ENCODE assay signal across 17 cellular contexts in genomic region chr5:115636008-115636407, GRCh38. TPM values are rescaled to one million over a fixed set of nuclear protein-coding genes. Genes with fewer than 3 reads are reported as not detected.
DNase-seq lines count a peak whose midpoint lies in the region; ATAC-seq and TF ChIP-seq lines count a peak whose summit lies in the region.
"Had no signal": no experiment of that assay in that cellular context is flagged by ENCODE, and none has a peak within 500 bp of the region (broad histone marks: within the 10 kb centered on the region; RNA-seq: fewer than 3 reads in every experiment).

No MANE protein-coding gene starts in this region.

- H3K36me3 ChIP-seq in HCT116 (ENCODE audit: control insufficient read depth in 1 of 2, insufficient read depth in 2 of 2, low read length in 2 of 2), result no peaks in the 10 kb centered on the region
- H3K36me3 ChIP-seq in Karpas-422 (ENCODE audit: insufficient read depth, low read length), result no peaks in the 10 kb centered on the region
- H3K36me3 ChIP-seq: BE2C had no signal

- H3K9me3 ChIP-seq in HCT116 (ENCODE audit: control insufficient read depth in 1 of 2, insufficient read depth in 1 of 2, low read depth in 1 of 2, low read length in 2 of 2) (no peaks in the 10 kb centered on the region), Karpas-422 (ENCODE audit: low read length) (no peaks in the 10 kb centered on the region)
- H3K9me3 ChIP-seq: BE2C, Caco-2 had no signal

- CTCF ChIA-PET in HCT116 (lab: Charles Lee), result interaction anchor here (1.1 to 2.2 kb wide), 2 partner anchors 8 to 432 kb away, joined by 3 to 13 read pairs; no protein-coding TSS in a partner anchor

- H4K20me1 ChIP-seq in HCT116 (ENCODE audit: insufficient read depth) (no peaks in the 10 kb centered on the region), Karpas-422 (ENCODE audit: insufficient read depth, low read depth, low read length) (no peaks in the 10 kb centered on the region)

- no peak overlapping the region for H3K4me2 ChIP-seq in HCT116 (ENCODE audit: low read length)
- peak overlapping the region; percentile 33 for H3K4me2 ChIP-seq in Karpas-422 (ENCODE audit: low read depth, low read length, poor library complexity, severe bottlenecking)

- H3K4me3 Mint-ChIP-seq in brain, result no peak overlapping the region
- H3K4me3 Mint-ChIP-seq: CD4-positive, CD25-positive, alpha-beta regulatory T cell; H9; HFFc6 had no signal

- peak overlapping the region in 3 of 5 experiments; percentile 11 to 70 (median 49) for H3K27ac Mint-ChIP-seq in brain
- H3K27ac Mint-ChIP-seq: H9, HFFc6 had no signal

- intact Hi-C loops in HCT116 (cut with micrococcal nuclease), result no loop called here

- H3K27ac ChIP-seq in HCT116 (ENCODE audit: low read depth, low read length), result no peak overlapping the region
- no peak overlapping the region for H3K27ac ChIP-seq in Karpas-422 (ENCODE audit: low read length)
- H3K27ac ChIP-seq: HL-60 had no signal

- TF ChIP-seq POLR2A in HCT116 (IDR thresholded peaks at IDR 0.05; ENCODE audit: borderline replicate concordance, extremely low read depth, insufficient read depth, insufficient read length), result no peak

- TF ChIP-seq RAD21 in HCT116 (IDR thresholded peaks at IDR 0.05; ENCODE audit: low read depth), result no peak

- H3K27me3 Mint-ChIP-seq in brain, result no peaks in the 10 kb centered on the region

- H3K27me3 ChIP-seq in HCT116 (ENCODE audit: insufficient read depth, low read length), result no peaks in the 10 kb centered on the region
- H3K27me3 ChIP-seq in Karpas-422 (ENCODE audit: low read length), result no peaks in the 10 kb centered on the region

- RAD21 ChIA-PET in HCT116 (lab: Charles Lee; ENCODE audit: low non-redundant PET in 1 of 2, low total read pairs in 2 of 2, uncharacterized antibody in 2 of 2, unreplicated experiment in 2 of 2), result no interaction called here

- H3K4me1 Mint-ChIP-seq in brain, result peaks cover 50% of the 10 kb centered on the region

- no peaks in the 10 kb centered on the region for H3K9me3 Mint-ChIP-seq in brain
- H3K9me3 Mint-ChIP-seq: CD4-positive, CD25-positive, alpha-beta regulatory T cell; H9; HFFc6 had no signal

- no peak overlapping the region for H3K9ac ChIP-seq in HCT116 (ENCODE audit: low read length)
- H3K9ac ChIP-seq in Karpas-422 (ENCODE audit: low read length), result no peak overlapping the region

- POLR2A ChIA-PET in HCT116 (lab: Charles Lee), result no interaction called here

- no peaks in the 10 kb centered on the region for H3K36me3 Mint-ChIP-seq in brain
- H3K36me3 Mint-ChIP-seq: CD4-positive, CD25-positive, alpha-beta regulatory T cell had no signal

- no peak for ATAC-seq in HCT116
- no peak for ATAC-seq in GM21360 (IDR thresholded peaks at IDR 0.05; ENCODE audit: unreplicated experiment)
- ATAC-seq: K562 had no signal

- TF ChIP-seq CTCF in HCT116 (IDR thresholded peaks at IDR 0.05 in 2 of 3, conservative IDR thresholded peaks at IDR 0.05 in 1 of 3; ENCODE audit: borderline replicate concordance in 1 of 3, insufficient read depth in 1 of 3, low read depth in 2 of 3, low read length in 2 of 3) (no peak), brain (conservative IDR thresholded peaks at IDR 0.05) (no peak)

- no peaks in the 10 kb centered on the region for H3K9me2 ChIP-seq in HCT116 (ENCODE audit: insufficient read depth)
- H3K9me2 ChIP-seq in Karpas-422 (replicated peaks; ENCODE audit: insufficient read depth, low read length), result no peaks in the 10 kb centered on the region

- H3K4me3 ChIP-seq in HCT116 (replicated peaks in 1 of 2; ENCODE audit: low read depth in 1 of 2, low read length in 2 of 2) (no peak overlapping the region), Karpas-422 (ENCODE audit: low read length) (no peak overlapping the region)
- H3K4me3 ChIP-seq: K562 had no signal

- DNase-seq in HCT116 (ENCODE audit: low read depth, low spot score) (no peak), Karpas-422 (no peak), HCEC 1CT (no peak)
- no peak for DNase-seq in activated CD4-positive, CD25-positive, alpha-beta regulatory T cell treated with anti-CD3 and anti-CD28 coated beads, Interleukin-2, amount 50 U/mL, for 72 hours
- DNase-seq: ACHN; BE2C; C1 segment of cervical spinal cord; Caco-2; CD4-positive, CD25-positive, alpha-beta regulatory T cell; GOT3; H9; HFFc6; IMR-90 had no signal

- H2AFZ ChIP-seq in HCT116 (ENCODE audit: low read depth, low read length, poor library complexity, severe bottlenecking), result peak overlapping the region; percentile 1
- peak overlapping the region; percentile 15; the same call in 1 of the 2 replicates for H2AFZ ChIP-seq in Karpas-422 (ENCODE audit: low read length)

- H3K4me1 ChIP-seq in HCT116 (ENCODE audit: control insufficient read depth in 1 of 2, insufficient read depth in 2 of 2, low read length in 2 of 2) (peaks cover 4 to 34% of the 10 kb centered on the region in 2 experiments; a peak in 3 of 4 replicates), Karpas-422 (ENCODE audit: low read length) (peaks cover 23% of the 10 kb centered on the region)
- H3K4me1 ChIP-seq: BE2C, Caco-2 had no signal

- H3K79me2 ChIP-seq in HCT116 (ENCODE audit: insufficient read depth, low read length), result no peaks in the 10 kb centered on the region
- H3K79me2 ChIP-seq in Karpas-422 (ENCODE audit: low read length), result no peaks in the 10 kb centered on the region

- no TSS peak for BruUV-seq in HCT116 (replicated peaks; lab: Mats Ljungman, UMichigan)

TF ChIP-seq in HCT116, 20 proteins besides CTCF, POLR2A, EP300 and RAD21:
- TF ChIP-seq EZH2 (IDR thresholded peaks at IDR 0.05) (no peak), ZNF274 (IDR thresholded peaks at IDR 0.05; ENCODE audit: low read depth, low read length) (no peak), YY1 (IDR thresholded peaks at IDR 0.05; ENCODE audit: extremely low read depth, insufficient replicate concordance, low read depth, low read length) (no peak), MAX (IDR thresholded peaks at IDR 0.05) (no peak), SRF (IDR thresholded peaks at IDR 0.05; ENCODE audit: low read depth) (no peak), CEBPB (IDR thresholded peaks at IDR 0.05; ENCODE audit: low read depth) (no peak), JUND (IDR thresholded peaks at IDR 0.05) (no peak)

RNA-seq across cellular contexts. Expression of gene TMED7, which starts 10.2 kb away (rescaled TPM):
- total RNA-seq in HCT116 (2021; ENCODE audit: unreplicated experiment), result 167 TPM
- 36.9 and 46.1 TPM in 2 replicates for polyA plus RNA-seq in HCT116 (2012)
- 60.8 and 61.1 TPM in 2 replicates for total RNA-seq in Karpas-422 (2014; rRNA removed; shearing (Covaris generic); ENCODE audit: low replicate concordance)
- polyA plus RNA-seq in brain (ENCODE audit: insufficient read depth, low read depth, low replicate concordance), result 14.8 TPM

RNA-seq across cellular contexts. Expression of gene TICAM2, which starts 33.7 kb away (rescaled TPM):
- total RNA-seq in HCT116 (2021; ENCODE audit: unreplicated experiment), result 2.9 TPM
- not detected in 2 replicates for polyA plus RNA-seq in HCT116 (2012)
- total RNA-seq in Karpas-422 (2014; rRNA removed; shearing (Covaris generic); ENCODE audit: low replicate concordance), result 0.07 TPM in 1 of 2 replicates, not detected in the other
- not detected for polyA plus RNA-seq in brain (ENCODE audit: insufficient read depth, low read depth, low replicate concordance)
